In the genomic region with DNA sequence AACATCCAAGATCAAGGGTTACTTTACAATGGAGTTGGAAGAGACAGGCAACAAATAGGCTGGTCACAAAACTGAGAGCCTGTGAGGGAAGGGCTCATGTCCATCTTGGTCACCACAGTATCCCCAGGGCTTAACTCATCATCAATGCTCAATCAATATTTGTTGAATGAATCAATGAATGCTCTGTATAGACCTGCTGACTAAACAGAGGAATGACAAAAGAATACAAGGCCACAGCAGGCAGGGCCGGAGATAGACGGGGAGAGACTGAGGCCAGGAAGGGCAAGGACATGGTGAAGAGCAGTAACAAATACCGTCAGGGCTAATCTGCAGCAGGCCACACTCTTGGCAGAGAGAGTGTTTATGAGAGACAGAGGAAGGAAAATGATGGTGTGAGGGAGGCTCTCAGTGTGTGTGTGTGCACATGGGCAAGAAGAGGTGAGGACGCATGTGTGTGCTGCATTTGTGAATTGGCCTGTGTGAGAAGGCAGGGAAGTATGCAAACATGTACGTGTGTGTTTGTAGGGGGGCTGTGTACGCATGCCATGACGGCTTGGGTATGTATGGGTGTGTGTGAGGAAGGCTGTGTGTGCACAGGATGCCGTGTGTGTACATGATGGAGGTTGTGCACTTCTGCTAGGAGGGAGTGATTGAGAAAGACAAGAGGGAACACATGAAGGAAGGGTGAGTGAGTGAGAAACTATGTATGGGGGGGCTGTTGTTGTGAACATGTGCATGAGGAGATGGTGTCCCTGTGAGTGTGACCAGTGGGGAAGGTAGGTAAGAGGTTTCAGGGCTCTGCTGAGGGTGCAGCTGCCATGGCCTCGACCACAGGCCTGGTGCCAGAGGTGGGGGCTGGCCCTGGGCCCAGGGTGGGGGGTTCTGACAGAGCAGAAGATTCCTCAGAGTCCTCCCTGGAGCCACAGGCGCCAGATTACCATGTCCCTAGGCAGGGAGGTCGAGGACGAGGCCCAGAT, we compare ENCODE assay signal across 1 cellular context.
TF ChIP-seq lines count a peak whose summit lies in the region.

No MANE protein-coding gene starts in this region.

TF ChIP-seq in endothelial cell of umbilical vein, 7 proteins besides CTCF, POLR2A, EP300 and RAD21:
- TF ChIP-seq GATA2 (IDR thresholded peaks at IDR 0.05; ENCODE audit: insufficient read depth, insufficient read length, low read depth, low read length) (no peak), EZH2 (IDR thresholded peaks at IDR 0.05; ENCODE audit: borderline replicate concordance, low read depth, low read length, severe bottlenecking) (no peak), POLR2AphosphoS5 (IDR thresholded peaks at IDR 0.05; ENCODE audit: insufficient read depth, low read depth, low read length) (no peak)
